In the genomic region with DNA sequence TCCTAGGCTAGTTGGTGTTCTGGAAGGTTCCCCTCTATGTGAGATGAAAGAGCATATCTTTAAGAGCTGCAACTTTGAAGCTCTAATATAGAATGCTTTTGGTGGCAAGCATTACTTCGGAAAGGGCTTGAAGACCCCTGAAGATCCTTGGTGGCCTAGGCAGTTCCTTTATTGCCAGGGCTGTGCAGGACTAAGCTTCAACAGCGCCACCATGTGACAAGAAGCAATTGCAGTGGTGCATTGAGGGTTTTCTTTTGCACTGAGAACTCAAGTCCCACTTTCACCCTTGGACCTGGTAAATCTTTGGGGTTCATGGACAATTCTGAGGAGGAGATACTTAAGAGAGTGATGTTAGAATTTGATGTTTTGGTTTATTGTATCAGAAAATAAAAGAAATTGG, we compare ENCODE assay signal across 1 cellular context.
TF ChIP-seq lines count a peak whose summit lies in the region.

No MANE protein-coding gene starts in this region.

TF ChIP-seq in HEK293, 187 proteins besides CTCF, POLR2A, EP300 and RAD21 (continued from another document):
- TF ChIP-seq, protein P1, sequence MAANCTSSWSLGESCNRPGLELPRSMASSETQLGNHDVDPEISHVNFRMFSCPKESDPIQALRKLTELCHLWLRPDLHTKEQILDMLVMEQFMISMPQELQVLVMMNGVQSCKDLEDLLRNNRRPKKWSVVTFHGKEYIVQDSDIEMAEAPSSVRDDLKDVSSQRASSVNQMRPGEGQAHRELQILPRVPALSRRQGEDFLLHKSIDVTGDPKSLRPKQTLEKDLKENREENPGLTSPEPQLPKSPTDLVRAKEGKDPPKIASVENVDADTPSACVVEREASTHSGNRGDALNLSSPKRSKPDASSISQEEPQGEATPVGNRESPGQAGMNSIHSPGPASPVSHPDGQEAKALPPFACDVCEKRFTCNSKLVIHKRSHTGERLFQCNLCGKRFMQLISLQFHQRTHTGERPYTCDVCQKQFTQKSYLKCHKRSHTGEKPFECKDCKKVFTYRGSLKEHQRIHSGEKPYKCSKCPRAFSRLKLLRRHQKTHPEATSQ (tag by site-specific recombination; IDR thresholded peaks at IDR 0.05), result no peak
- TF ChIP-seq, protein P2, sequence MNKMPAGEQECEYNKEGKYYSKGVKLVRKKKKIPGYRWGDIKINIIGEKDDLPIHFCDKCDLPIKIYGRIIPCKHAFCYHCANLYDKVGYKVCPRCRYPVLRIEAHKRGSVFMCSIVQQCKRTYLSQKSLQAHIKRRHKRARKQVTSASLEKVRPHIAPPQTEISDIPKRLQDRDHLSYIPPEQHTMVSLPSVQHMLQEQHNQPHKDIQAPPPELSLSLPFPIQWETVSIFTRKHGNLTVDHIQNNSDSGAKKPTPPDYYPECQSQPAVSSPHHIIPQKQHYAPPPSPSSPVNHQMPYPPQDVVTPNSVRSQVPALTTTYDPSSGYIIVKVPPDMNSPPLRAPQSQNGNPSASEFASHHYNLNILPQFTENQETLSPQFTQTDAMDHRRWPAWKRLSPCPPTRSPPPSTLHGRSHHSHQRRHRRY (tag by site-specific recombination; IDR thresholded peaks at IDR 0.05), result no peak
- no peak for TF ChIP-seq ZNF324 (tag by site-specific recombination; IDR thresholded peaks at IDR 0.05)
- TF ChIP-seq ZNF585B (tag by site-specific recombination; IDR thresholded peaks at IDR 0.05), result no peak
- no peak for TF ChIP-seq ZNF596 (tag by site-specific recombination; IDR thresholded peaks at IDR 0.05)
- TF ChIP-seq ZNF654 (tag by site-specific recombination; IDR thresholded peaks at IDR 0.05; ENCODE audit: low read depth), result peak; percentile 9; the same call in 1 of the 2 replicates
- TF ChIP-seq KLF7 (tag by site-specific recombination; IDR thresholded peaks at IDR 0.05; ENCODE audit: borderline replicate concordance), result no peak
- no peak for TF ChIP-seq KLF16 (tag by site-specific recombination; IDR thresholded peaks at IDR 0.05)
- TF ChIP-seq, protein P3, sequence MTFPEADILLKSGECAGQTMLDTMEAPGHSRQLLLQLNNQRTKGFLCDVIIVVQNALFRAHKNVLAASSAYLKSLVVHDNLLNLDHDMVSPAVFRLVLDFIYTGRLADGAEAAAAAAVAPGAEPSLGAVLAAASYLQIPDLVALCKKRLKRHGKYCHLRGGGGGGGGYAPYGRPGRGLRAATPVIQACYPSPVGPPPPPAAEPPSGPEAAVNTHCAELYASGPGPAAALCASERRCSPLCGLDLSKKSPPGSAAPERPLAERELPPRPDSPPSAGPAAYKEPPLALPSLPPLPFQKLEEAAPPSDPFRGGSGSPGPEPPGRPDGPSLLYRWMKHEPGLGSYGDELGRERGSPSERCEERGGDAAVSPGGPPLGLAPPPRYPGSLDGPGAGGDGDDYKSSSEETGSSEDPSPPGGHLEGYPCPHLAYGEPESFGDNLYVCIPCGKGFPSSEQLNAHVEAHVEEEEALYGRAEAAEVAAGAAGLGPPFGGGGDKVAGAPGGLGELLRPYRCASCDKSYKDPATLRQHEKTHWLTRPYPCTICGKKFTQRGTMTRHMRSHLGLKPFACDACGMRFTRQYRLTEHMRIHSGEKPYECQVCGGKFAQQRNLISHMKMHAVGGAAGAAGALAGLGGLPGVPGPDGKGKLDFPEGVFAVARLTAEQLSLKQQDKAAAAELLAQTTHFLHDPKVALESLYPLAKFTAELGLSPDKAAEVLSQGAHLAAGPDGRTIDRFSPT (tag by site-specific recombination; IDR thresholded peaks at IDR 0.05), result no peak
- TF ChIP-seq ZNF391 (tag by site-specific recombination; IDR thresholded peaks at IDR 0.05; ENCODE audit: borderline replicate concordance, low read depth), result no peak
- TF ChIP-seq IKZF3 (tag by site-specific recombination; IDR thresholded peaks at IDR 0.05), result no peak
- peak; percentile 99 for TF ChIP-seq ZNF2 (tag by site-specific recombination; IDR thresholded peaks at IDR 0.05)
- no peak; the same call in 1 of the 2 replicates for TF ChIP-seq TRIM28 (IDR thresholded peaks at IDR 0.05; ENCODE audit: borderline replicate concordance, low read length)
- no peak for TF ChIP-seq ZNF239 (tag by site-specific recombination; IDR thresholded peaks at IDR 0.05)
- TF ChIP-seq ZNF707 (tag by site-specific recombination; IDR thresholded peaks at IDR 0.05), result no peak
- TF ChIP-seq ZNF549 (tag by site-specific recombination; IDR thresholded peaks at IDR 0.05), result no peak
- TF ChIP-seq, protein P4, sequence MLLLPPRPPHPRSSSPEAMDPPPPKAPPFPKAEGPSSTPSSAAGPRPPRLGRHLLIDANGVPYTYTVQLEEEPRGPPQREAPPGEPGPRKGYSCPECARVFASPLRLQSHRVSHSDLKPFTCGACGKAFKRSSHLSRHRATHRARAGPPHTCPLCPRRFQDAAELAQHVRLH (tag by site-specific recombination; IDR thresholded peaks at IDR 0.05), result no peak
- TF ChIP-seq ZNF521 (tag by site-specific recombination; IDR thresholded peaks at IDR 0.05), result no peak
- no peak for TF ChIP-seq ZNF416 (tag by site-specific recombination; IDR thresholded peaks at IDR 0.05)
- TF ChIP-seq ZNF266 (tag by site-specific recombination; IDR thresholded peaks at IDR 0.05; ENCODE audit: low read depth), result no peak
- TF ChIP-seq SETDB1 (IDR thresholded peaks at IDR 0.05; ENCODE audit: insufficient read length, low read length), result peak; percentile 46
- TF ChIP-seq ZNF155 (tag by site-specific recombination; IDR thresholded peaks at IDR 0.05), result no peak
- TF ChIP-seq ZNF335 (tag by site-specific recombination; conservative IDR thresholded peaks at IDR 0.05), result no peak
